8 cellular contexts compared by ENCODE assay signal in the genomic region with DNA sequence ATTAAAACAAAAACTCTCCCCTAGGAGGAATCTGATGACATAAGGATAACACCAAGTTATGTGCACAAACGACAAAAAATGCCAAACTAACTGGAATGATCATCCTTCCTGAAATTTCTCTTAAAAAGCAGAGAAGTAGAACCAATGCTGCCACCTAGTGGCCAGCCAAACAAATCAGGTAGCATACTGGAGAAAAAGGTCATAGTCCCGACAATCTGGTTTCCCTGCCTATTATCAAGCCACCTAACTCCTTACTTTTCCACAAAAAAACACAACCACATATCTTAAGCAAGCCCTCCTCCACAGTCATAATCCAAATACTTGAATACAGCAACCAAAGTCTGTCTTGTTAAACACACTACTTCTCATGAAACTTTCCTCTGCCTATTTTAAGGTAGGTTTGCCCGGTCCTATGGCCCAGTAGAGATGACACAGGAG. TPM values are rescaled to one million over a fixed set of nuclear protein-coding genes. Genes with fewer than 3 reads are reported as not detected.
DNase-seq lines count a peak whose midpoint lies in the region; ATAC-seq, FAIRE-seq and TF ChIP-seq lines count a peak whose summit lies in the region.

No MANE protein-coding gene starts in this region.

- no peaks in the 10 kb centered on the region for H3K9me3 ChIP-seq in ascending aorta

- intact Hi-C loops in ascending aorta (cut with DNase I), result loop anchor here (2.0 kb wide), 2 partner anchors 38 to 60 kb away; no protein-coding TSS in a partner anchor

- ATAC-seq in GM19397 (IDR thresholded peaks at IDR 0.05; ENCODE audit: unreplicated experiment) (no peak), GM19452 (IDR thresholded peaks at IDR 0.05; ENCODE audit: unreplicated experiment) (no peak)

- no peak overlapping the region for H3K4me3 ChIP-seq in ascending aorta

- FAIRE-seq in G401.6 (lab: Jason Lieb, UNC), result peak; percentile 72

- H3K27me3 ChIP-seq in ascending aorta, result no peaks in the 10 kb centered on the region

- peak; percentile 65 to 79 (median 67) for TF ChIP-seq CTCF in ascending aorta (IDR thresholded peaks at IDR 0.05)

- H3K36me3 ChIP-seq in ascending aorta, result peaks cover 10 to 38% of the 10 kb centered on the region in 2 donors

- DNase-seq in NCI-H1092 (lab: John Stamatoyannopoulos, UW), result peak; percentile 30
- DNase-seq in T-helper 1 cell, result peak; percentile 41 to 63 (median 54)
- peak in 1 of 2 donors; percentile 87 for DNase-seq in ascending aorta (ENCODE audit: low spot score in 2 of 2)
- peak in 35 of 51 donors; percentile 2 to 80 (median 34) for DNase-seq in hypothalamus (lab: John Stamatoyannopoulos, UW)
- DNase-seq in stimulated activated CD4-positive, alpha-beta T cell treated with anti-CD3 and anti-CD28 coated beads, Interleukin-12 subunit alpha, Interleukin-12 subunit beta, amount 100 ng/mL, for 24 hours (ENCODE audit: low read depth in 2 of 2), result peak; percentile 22 to 55

- H3K4me1 ChIP-seq in ascending aorta, result peaks cover 3 to 7% of the 10 kb centered on the region in 2 donors

- no peak overlapping the region for H3K27ac ChIP-seq in ascending aorta

RNA-seq across cellular contexts. Expression of a gene that starts 5.3 kb away (rescaled TPM):
- total RNA-seq in ascending aorta, result not detected

RNA-seq across cellular contexts. Expression of a gene that starts 5.9 kb away (rescaled TPM):
- 10.4 TPM for total RNA-seq in ascending aorta

RNA-seq across cellular contexts. Expression of a gene that starts 13.9 kb away (rescaled TPM):
- total RNA-seq in ascending aorta, result not detected

RNA-seq across cellular contexts. Expression of a gene that starts 24.6 kb away (rescaled TPM):
- total RNA-seq in ascending aorta, result not detected

RNA-seq across cellular contexts. Expression of a gene that starts 27.9 kb away (rescaled TPM):
- 0.53 TPM for total RNA-seq in ascending aorta
